In the genomic region with DNA sequence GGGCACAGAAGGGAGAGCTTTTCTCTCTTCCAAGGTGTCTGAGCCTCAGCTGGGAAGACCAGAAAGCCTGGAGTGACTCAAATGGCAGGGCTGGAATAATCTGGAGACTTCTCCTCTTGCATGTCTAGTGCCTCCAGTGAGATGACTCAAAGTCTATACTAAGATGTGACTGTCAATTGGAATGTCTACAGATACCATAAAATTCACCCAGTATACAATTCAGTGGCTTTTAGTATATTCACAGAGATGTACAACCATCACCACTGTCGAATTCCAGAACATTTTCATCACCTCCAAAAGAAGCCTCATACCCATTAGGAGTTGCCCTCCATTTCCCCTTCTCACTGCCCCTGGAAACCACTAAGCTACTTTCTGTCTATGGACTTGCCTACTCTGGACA, we compare ENCODE assay signal across 16 cellular contexts. TPM values are rescaled to one million over a fixed set of nuclear protein-coding genes. Genes with fewer than 3 reads are reported as not detected.
DNase-seq lines count a peak whose midpoint lies in the region; ATAC-seq, FAIRE-seq and TF ChIP-seq lines count a peak whose summit lies in the region.
"Had no signal": no experiment of that assay in that cellular context is flagged by ENCODE, and none has a peak within 500 bp of the region (broad histone marks: within the 10 kb centered on the region; RNA-seq: fewer than 3 reads in every experiment).

No MANE protein-coding gene starts in this region.

- intact Hi-C loops in left ventricle myocardium inferior (cut with micrococcal nuclease) (no loop called here), Right ventricle myocardium superior (cut with DNase I) (no loop called here), uterus (cut with DNase I; ENCODE audit: low total_unique reads) (no loop called here), head of caudate nucleus (cut with DNase I) (no loop called here)

- no peaks in the 10 kb centered on the region for H3K9me1 ChIP-seq in keratinocyte (ENCODE audit: control insufficient read depth, extremely low read depth, insufficient read depth, low read length)

- no peak overlapping the region for H3K4me3 ChIP-seq in left ventricle myocardium inferior
- H3K4me3 ChIP-seq in keratinocyte (ENCODE audit: control insufficient read depth in 2 of 3, extremely low read depth in 1 of 3, insufficient read depth in 2 of 3, low read depth in 1 of 3, low read length in 3 of 3) = no peak overlapping the region
- H3K4me3 ChIP-seq in uterus = no peak overlapping the region
- H3K4me3 ChIP-seq: lower lobe of right lung had no signal

- H3K27me3 ChIP-seq in left ventricle myocardium inferior (ENCODE audit: low read depth) (no peaks in the 10 kb centered on the region), keratinocyte (ENCODE audit: control insufficient read depth, extremely low read depth, insufficient read depth, low read length) (no peaks in the 10 kb centered on the region), uterus (no peaks in the 10 kb centered on the region)

- DNase-seq in left ventricle myocardium inferior = no peak
- DNase-seq in Right ventricle myocardium superior = no peak
- DNase-seq in astrocyte of the hippocampus (ENCODE audit: low read depth, low spot score) = peak; percentile 53
- DNase-seq in keratinocyte (ENCODE audit: low read depth, low spot score) = peak; percentile 38
- DNase-seq in uterus = no peak
- no peak for DNase-seq in head of caudate nucleus
- no peak for DNase-seq in globus pallidus (ENCODE audit: low spot score)
- DNase-seq: activated T-cell treated with anti-CD3 and anti-CD28 coated beads, Interleukin-2, amount 50 U/mL, for 1 hour; central memory CD4-positive, alpha-beta T cell; lower lobe of right lung; NCI-H1048; SHP77 treated with DMSO at 0.1 percent for 48 hours had no signal

- H4K20me1 ChIP-seq in keratinocyte (ENCODE audit: control insufficient read depth, extremely low read depth, insufficient read depth, low read length) = no peaks in the 10 kb centered on the region

- H3K9me3 ChIP-seq in left ventricle myocardium inferior (replicated peaks) = no peaks in the 10 kb centered on the region
- H3K9me3 ChIP-seq in keratinocyte (ENCODE audit: control insufficient read depth, low read depth, low read length) = no peaks in the 10 kb centered on the region
- no peaks in the 10 kb centered on the region for H3K9me3 ChIP-seq in uterus
- H3K9me3 ChIP-seq: lower lobe of right lung had no signal

- no peak for TF ChIP-seq POLR2A in uterus (IDR thresholded peaks at IDR 0.05)

- H3K4me1 ChIP-seq in left ventricle myocardium inferior (peaks cover 44% of the 10 kb centered on the region), keratinocyte (ENCODE audit: control insufficient read depth, extremely low read depth, insufficient read depth, low read length) (peaks cover 30% of the 10 kb centered on the region), uterus (no peaks in the 10 kb centered on the region)

- no peak overlapping the region for H3K9ac ChIP-seq in keratinocyte (ENCODE audit: control insufficient read depth, extremely low read depth, insufficient read depth, low read length)
- H3K9ac ChIP-seq: parathyroid adenoma had no signal

- TF ChIP-seq CTCF in left ventricle myocardium inferior (IDR thresholded peaks at IDR 0.05; ENCODE audit: borderline replicate concordance) (no peak), keratinocyte (optimal IDR thresholded peaks at IDR 0.05 in 1 of 3, IDR thresholded peaks at IDR 0.05 in 1 of 3, conservative IDR thresholded peaks at IDR 0.05 in 1 of 3; ENCODE audit: extremely low read depth in 1 of 3, insufficient read depth in 2 of 3, low read length in 3 of 3) (no peak), uterus (IDR thresholded peaks at IDR 0.05) (no peak)

- ATAC-seq in Right ventricle myocardium superior (ENCODE audit: poor library complexity) (no peak), GM19455 (IDR thresholded peaks at IDR 0.05; ENCODE audit: unreplicated experiment) (no peak)
- ATAC-seq: lower lobe of right lung, WTC11 had no signal

- peak; percentile 96 for FAIRE-seq in keratinocyte (lab: Jason Lieb, UNC)
- FAIRE-seq: A204.1 had no signal

- H3K36me3 ChIP-seq in left ventricle myocardium inferior = no peaks in the 10 kb centered on the region
- H3K36me3 ChIP-seq in keratinocyte (ENCODE audit: control insufficient read depth in 2 of 2, extremely low read depth in 1 of 2, insufficient read depth in 2 of 2, low read length in 2 of 2) = no peaks in the 10 kb centered on the region
- no peaks in the 10 kb centered on the region for H3K36me3 ChIP-seq in uterus
- H3K36me3 ChIP-seq: lower lobe of right lung had no signal

- no peaks in the 10 kb centered on the region for H3K79me2 ChIP-seq in keratinocyte (ENCODE audit: control insufficient read depth, insufficient read depth, low read length)
- H3K79me2 ChIP-seq: parathyroid adenoma had no signal

- H3K27ac ChIP-seq in left ventricle myocardium inferior (replicated peaks) (peak overlapping the region; percentile 75), keratinocyte (ENCODE audit: control insufficient read depth, insufficient read depth, low read length) (no peak overlapping the region), uterus (peak overlapping the region; percentile 61 to 84)
- H3K27ac ChIP-seq: lower lobe of right lung, parathyroid adenoma had no signal

- H2AFZ ChIP-seq in keratinocyte (ENCODE audit: control insufficient read depth, low read length) = no peak overlapping the region
- H2AFZ ChIP-seq: parathyroid adenoma had no signal

- no peak overlapping the region for H3K4me2 ChIP-seq in keratinocyte (ENCODE audit: control insufficient read depth, extremely low read depth, insufficient read depth, low read depth, low read length)

- dilution Hi-C loops in keratinocyte (cut with MboI; ENCODE audit: extremely low pct_ligation_motif_present, low sequenced_read_pairs) = no loop called here

RNA-seq across cellular contexts. Expression of gene CNN3, which starts 47.9 kb away (rescaled TPM):
- 67.9 TPM for total RNA-seq in left ventricle myocardium inferior
- total RNA-seq in Right ventricle myocardium superior = 49.4 TPM
- 54.7 to 162 TPM (median 119 TPM) in 3 replicates for polyA plus RNA-seq in keratinocyte
- polyA plus RNA-seq in keratinocyte (2011; ENCODE audit: low read depth) = 41.5 TPM
- polyA plus RNA-seq in keratinocyte (2011; cell fraction: cytosol; rRNA removed) = 66.6 and 121 TPM in 2 replicates
- polyA plus RNA-seq in keratinocyte (2011; cell fraction: nucleus; rRNA removed) = 60.1 and 70.8 TPM in 2 replicates
- polyA plus RNA-seq in keratinocyte (2012; ENCODE audit: low replicate concordance) = 27.8 and 161 TPM in 2 replicates
- polyA minus RNA-seq in keratinocyte = 50.9 to 169 TPM (median 73.8 TPM) in 3 replicates
- 65.2 TPM for polyA minus RNA-seq in keratinocyte (2011; cell fraction: cytosol; rRNA and poly(A)+ RNA removed)
- polyA minus RNA-seq in keratinocyte (2011; cell fraction: nucleus; rRNA and poly(A)+ RNA removed) = 25.5 and 44.4 TPM in 2 replicates
- total RNA-seq in uterus = 100 to 1,000 TPM; 334 to 604 (median 452) TPM

Comparison
In these comparisons a context has a peak if more than half of its experiments do, and no peak if none do; other contexts are left out.
1. DNase-seq: peak in astrocyte of the hippocampus (single experiment) and keratinocyte (single experiment); none in left ventricle myocardium inferior (single experiment), Right ventricle myocardium superior (single experiment), uterus (0 of 2), head of caudate nucleus (0 of 42) and globus pallidus (single experiment).